1 cellular context compared by ENCODE assay signal in genomic region chr15:42182328-42182901, GRCh38.
TF ChIP-seq lines count a peak whose summit lies in the region.

No MANE protein-coding gene starts in this region.

TF ChIP-seq in K562, 482 proteins besides CTCF, POLR2A, EP300 and RAD21:
- TF ChIP-seq MXI1 (IDR thresholded peaks at IDR 0.05; ENCODE audit: low read depth, low read length) = no peak
- TF ChIP-seq CHAMP1 (IDR thresholded peaks at IDR 0.05) = no peak
- TF ChIP-seq, protein P1, sequence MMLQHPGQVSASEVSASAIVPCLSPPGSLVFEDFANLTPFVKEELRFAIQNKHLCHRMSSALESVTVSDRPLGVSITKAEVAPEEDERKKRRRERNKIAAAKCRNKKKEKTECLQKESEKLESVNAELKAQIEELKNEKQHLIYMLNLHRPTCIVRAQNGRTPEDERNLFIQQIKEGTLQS (IDR thresholded peaks at IDR 0.05) = peak; percentile 61
- TF ChIP-seq, protein P1 (CRISPR knock-in tag; conservative IDR thresholded peaks at IDR 0.05) = no peak
- TF ChIP-seq ARNT (IDR thresholded peaks at IDR 0.05) = no peak
- TF ChIP-seq ZNF318 (IDR thresholded peaks at IDR 0.05; ENCODE audit: borderline replicate concordance in 1 of 2, low read depth in 1 of 2) = no peak
- TF ChIP-seq THRA (IDR thresholded peaks at IDR 0.05) = no peak
- no peak for TF ChIP-seq RBM39 (optimal IDR thresholded peaks at IDR 0.05; ENCODE audit: low read depth, low read length)
- TF ChIP-seq NR2F6 (CRISPR knock-in tag; IDR thresholded peaks at IDR 0.05) = no peak
- TF ChIP-seq CBFA2T3 (IDR thresholded peaks at IDR 0.05) = no peak
- TF ChIP-seq, protein P2, sequence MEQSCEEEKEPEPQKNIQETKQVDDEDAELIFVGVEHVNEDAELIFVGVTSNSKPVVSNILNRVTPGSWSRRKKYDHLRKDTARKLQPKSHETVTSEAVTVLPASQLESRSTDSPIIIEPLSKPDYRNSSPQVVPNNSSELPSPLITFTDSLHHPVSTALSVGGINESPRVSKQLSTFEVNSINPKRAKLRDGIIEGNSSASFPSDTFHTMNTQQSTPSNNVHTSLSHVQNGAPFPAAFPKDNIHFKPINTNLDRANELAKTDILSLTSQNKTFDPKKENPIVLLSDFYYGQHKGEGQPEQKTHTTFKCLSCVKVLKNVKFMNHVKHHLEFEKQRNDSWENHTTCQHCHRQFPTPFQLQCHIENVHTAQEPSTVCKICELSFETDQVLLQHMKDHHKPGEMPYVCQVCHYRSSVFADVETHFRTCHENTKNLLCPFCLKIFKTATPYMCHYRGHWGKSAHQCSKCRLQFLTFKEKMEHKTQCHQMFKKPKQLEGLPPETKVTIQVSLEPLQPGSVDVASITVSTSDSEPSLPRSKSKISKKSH (CRISPR knock-in tag; IDR thresholded peaks at IDR 0.05) = no peak
- TF ChIP-seq TCF3 (CRISPR knock-in tag; IDR thresholded peaks at IDR 0.05) = no peak
- TF ChIP-seq FUS (optimal IDR thresholded peaks at IDR 0.05; ENCODE audit: low read depth, low read length) = no peak
- TF ChIP-seq CEBPG (CRISPR knock-in tag; IDR thresholded peaks at IDR 0.05) = peak; percentile 51; the same call in 1 of the 2 replicates
- peak in 1 of 2 experiments; percentile 73; a peak in 2 of 4 replicates for TF ChIP-seq CEBPG (tag; conservative IDR thresholded peaks at IDR 0.05 in 1 of 2, IDR thresholded peaks at IDR 0.05 in 1 of 2)
- TF ChIP-seq ZBTB8A (IDR thresholded peaks at IDR 0.05; ENCODE audit: partially characterized antibody) = no peak
- no peak for TF ChIP-seq JUN (IDR thresholded peaks at IDR 0.05; ENCODE audit: borderline replicate concordance, low read depth, low read length)
- TF ChIP-seq JUN (CRISPR knock-in tag; IDR thresholded peaks at IDR 0.05; ENCODE audit: borderline replicate concordance) = no peak
- no peak for TF ChIP-seq CREB1 (IDR thresholded peaks at IDR 0.05)
- no peak for TF ChIP-seq CREB1 (CRISPR knock-in tag; IDR thresholded peaks at IDR 0.05)
TF ChIP-seq in K562: peak in this region for 2.
